ENCODE assay signal across 21 cellular contexts in the genomic region with DNA sequence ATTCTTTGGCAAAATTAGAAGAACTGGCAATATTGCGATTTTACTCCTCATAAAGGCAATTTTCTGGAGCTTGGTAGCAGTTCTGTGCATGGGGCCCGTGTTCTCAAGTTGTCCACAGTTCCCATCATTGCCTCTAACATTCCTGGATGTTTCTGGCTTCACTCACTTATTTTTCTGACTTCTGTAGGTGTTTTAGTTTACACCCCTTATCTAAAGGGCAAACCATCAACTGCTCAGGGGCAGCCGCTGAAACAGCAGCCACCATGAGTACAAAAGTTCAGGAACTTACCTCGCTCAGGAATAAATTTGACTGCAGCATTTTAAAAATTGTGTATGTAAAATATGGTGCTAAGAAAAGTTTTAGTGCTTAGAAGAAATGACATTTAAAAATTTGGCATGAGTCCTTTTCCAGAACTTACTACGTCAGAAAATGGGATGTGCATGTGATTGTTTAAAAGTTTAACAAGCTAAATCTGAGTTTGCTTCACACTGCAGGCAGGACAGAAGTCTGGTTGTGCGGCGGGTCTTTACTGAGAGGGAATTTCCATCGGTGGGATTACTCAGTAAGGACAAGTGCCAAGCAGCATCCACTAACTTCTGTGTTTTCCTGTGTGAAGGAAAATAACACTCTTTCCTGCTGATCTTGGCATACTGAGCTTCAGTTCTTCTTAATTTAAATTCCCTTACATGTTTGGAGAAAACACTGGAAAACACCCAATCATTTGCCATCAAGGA.
DNase-seq lines count a peak whose midpoint lies in the region; ATAC-seq, FAIRE-seq and TF ChIP-seq lines count a peak whose summit lies in the region.
"Had no signal": no experiment of that assay in that cellular context is flagged by ENCODE, and none has a peak within 500 bp of the region (broad histone marks: within the 10 kb centered on the region; RNA-seq: fewer than 3 reads in every experiment).

No MANE protein-coding gene starts in this region.

- H3K36me3 ChIP-seq in cardiac muscle cell: no peaks in the 10 kb centered on the region
- no peaks in the 10 kb centered on the region for H3K36me3 ChIP-seq in endothelial cell of umbilical vein (ENCODE audit: control insufficient read depth in 2 of 2, extremely low read depth in 1 of 2, insufficient read depth in 2 of 2, low read length in 2 of 2)

- H3K9ac ChIP-seq in endothelial cell of umbilical vein (replicated peaks; ENCODE audit: extremely low read depth, insufficient read depth, low read length): peak overlapping the region; percentile 2

- H4K20me1 ChIP-seq in endothelial cell of umbilical vein (replicated peaks; ENCODE audit: control insufficient read depth, extremely low read depth, insufficient read depth, low read length): no peaks in the 10 kb centered on the region

- peak; percentile 82 for FAIRE-seq in endothelial cell of umbilical vein (lab: Jason Lieb, UNC)
- FAIRE-seq: A549, D721Med, G401.6, GM12891, H54, HTR-8/SVneo had no signal

- TF ChIP-seq POLR2A in endothelial cell of umbilical vein (IDR thresholded peaks at IDR 0.05; ENCODE audit: low read depth, low read length): no peak

- intact Hi-C loops in left ventricle myocardium superior (cut with micrococcal nuclease): no loop called here
- intact Hi-C loops in endothelial cell of umbilical vein (cut with micrococcal nuclease): loop anchor here (10.0 kb wide), 1 partner anchor 438 kb away; no protein-coding TSS in a partner anchor

- H2AFZ ChIP-seq in endothelial cell of umbilical vein (ENCODE audit: low read depth, low read length): peak overlapping the region; percentile 67

- H3K4me3 ChIP-seq in cardiac muscle cell (no peak overlapping the region), endothelial cell of umbilical vein (replicated peaks in 1 of 3; ENCODE audit: insufficient read depth in 1 of 3, low read depth in 1 of 3, low read length in 3 of 3) (no peak overlapping the region)
- H3K4me3 ChIP-seq: A549 had no signal

- POLR2A ChIA-PET in endothelial cell of umbilical vein (lab: Charles Lee): no interaction called here

- TF ChIP-seq CTCF in cardiac muscle cell (IDR thresholded peaks at IDR 0.05; ENCODE audit: low read depth, low read length): no peak
- no peak for TF ChIP-seq CTCF in endothelial cell of umbilical vein (IDR thresholded peaks at IDR 0.05; ENCODE audit: extremely low read depth in 1 of 2, insufficient read depth in 1 of 2, low read depth in 1 of 2, low read length in 2 of 2)

- ATAC-seq in left ventricle myocardium superior (no peak), GM19467 (IDR thresholded peaks at IDR 0.05; ENCODE audit: unreplicated experiment) (no peak), GM18520 (IDR thresholded peaks at IDR 0.05; ENCODE audit: unreplicated experiment) (no peak)
- ATAC-seq: A549 had no signal

- DNase-seq in cardiac muscle cell (ENCODE audit: low read depth in 1 of 2, low spot score in 1 of 2) (peak in 1 of 2 donors; percentile 62), left ventricle myocardium superior (no peak), endothelial cell of umbilical vein (ENCODE audit: low read depth, low spot score) (peak; percentile 90), lung microvascular endothelial cell (ENCODE audit: low read depth in 2 of 2) (peak; percentile 80 to 83), NCI-H1048 (lab: John Stamatoyannopoulos, UW) (no peak), amygdala (lab: John Stamatoyannopoulos, UW) (no peak)
- DNase-seq: AML-193; Caco-2; CD4-positive, alpha-beta T cell; HCEC 1CT; IMR-90 had no signal

- no peaks in the 10 kb centered on the region for H3K27me3 ChIP-seq in cardiac muscle cell
- H3K27me3 ChIP-seq in endothelial cell of umbilical vein (ENCODE audit: control insufficient read depth in 2 of 2, insufficient read depth in 2 of 2, low read length in 2 of 2): no peaks in the 10 kb centered on the region

- no peaks in the 10 kb centered on the region for H3K9me1 ChIP-seq in endothelial cell of umbilical vein (replicated peaks; ENCODE audit: control insufficient read depth, extremely low read depth, insufficient read depth, low read length)

- H3K4me2 ChIP-seq in endothelial cell of umbilical vein (ENCODE audit: insufficient read depth, low read length): no peak overlapping the region
- H3K4me2 ChIP-seq: A549 had no signal

- H3K9me3 ChIP-seq in cardiac muscle cell (ENCODE audit: low read depth) (no peaks in the 10 kb centered on the region), endothelial cell of umbilical vein (replicated peaks; ENCODE audit: control insufficient read depth, insufficient read depth, low read length) (no peaks in the 10 kb centered on the region)
- H3K9me3 ChIP-seq: A549, Caco-2 had no signal

- no TSS peak for BruUV-seq in endothelial cell of umbilical vein (replicated peaks; lab: Mats Ljungman, UMichigan)

- dilution Hi-C loops in endothelial cell of umbilical vein (cut with MboI; ENCODE audit: extremely low pct_ligation_motif_present, low sequenced_read_pairs): loop anchor here (25.0 kb wide), 1 partner anchor 95 kb away; no protein-coding TSS in a partner anchor

- peaks cover 40% of the 10 kb centered on the region for H3K4me1 ChIP-seq in cardiac muscle cell (ENCODE audit: low read depth)
- peaks cover 9% of the 10 kb centered on the region for H3K4me1 ChIP-seq in endothelial cell of umbilical vein (ENCODE audit: control insufficient read depth, extremely low read depth, insufficient read depth, low read length)
- H3K4me1 ChIP-seq: A549, Caco-2 had no signal

- CTCF ChIA-PET in endothelial cell of umbilical vein (lab: Charles Lee): interaction anchor here (1.1 to 1.2 kb wide), 3 partner anchors 71 to 737 kb away, joined by 3 to 4 read pairs (median 3); no protein-coding TSS in a partner anchor

- peak overlapping the region; percentile 78 for H3K27ac ChIP-seq in cardiac muscle cell
- peak overlapping the region; percentile 7 for H3K27ac ChIP-seq in endothelial cell of umbilical vein (ENCODE audit: insufficient read depth, low read depth, low read length)
- H3K27ac ChIP-seq: 22Rv1, A549, C4-2B had no signal

- H3K79me2 ChIP-seq in endothelial cell of umbilical vein (ENCODE audit: control insufficient read depth, insufficient read depth, low read length): no peaks in the 10 kb centered on the region

TF ChIP-seq in endothelial cell of umbilical vein, 7 proteins besides CTCF, POLR2A, EP300 and RAD21:
- TF ChIP-seq MYC (IDR thresholded peaks at IDR 0.05; ENCODE audit: low read depth, low read length): no peak
- no peak for TF ChIP-seq GATA2 (IDR thresholded peaks at IDR 0.05; ENCODE audit: insufficient read depth, insufficient read length, low read depth, low read length)
- TF ChIP-seq POLR2AphosphoS5 (IDR thresholded peaks at IDR 0.05; ENCODE audit: insufficient read depth, low read depth, low read length): no peak
- TF ChIP-seq JUN (IDR thresholded peaks at IDR 0.05; ENCODE audit: borderline replicate concordance, insufficient read depth, insufficient read length, low read depth): no peak
- TF ChIP-seq EZH2 (IDR thresholded peaks at IDR 0.05; ENCODE audit: borderline replicate concordance, low read depth, low read length, severe bottlenecking): no peak
- no peak for TF ChIP-seq FOS (IDR thresholded peaks at IDR 0.05; ENCODE audit: borderline replicate concordance, insufficient read depth, low read length)
TF ChIP-seq in endothelial cell of umbilical vein: peak in this region for 0.

Comparison
In these comparisons a context has a peak if more than half of its experiments do, and no peak if none do; other contexts are left out.
1. DNase-seq: peak in endothelial cell of umbilical vein (single experiment) and lung microvascular endothelial cell (2 of 2); none in left ventricle myocardium superior (single experiment), NCI-H1048 (single experiment) and amygdala (0 of 56).